Comparison of ENCODE assay signal across 2 cellular contexts in genomic region chr6:694431-695126, GRCh38. TPM values are rescaled to one million over a fixed set of nuclear protein-coding genes. Genes with fewer than 3 reads are reported as not detected.
"Had no signal": no experiment of that assay in that cellular context is flagged by ENCODE, and none has a peak within 500 bp of the region (broad histone marks: within the 10 kb centered on the region; RNA-seq: fewer than 3 reads in every experiment).

No MANE protein-coding gene starts in this region.

RNA-seq across cellular contexts. Expression of gene HUS1B, which starts 37.7 kb away (rescaled TPM):
- total RNA-seq: epithelial cell of proximal tubule had no signal
- polyA plus RNA-seq: cardiac muscle cell had no signal
